Comparison of ENCODE assay signal across 8 cellular contexts in the genomic region with DNA sequence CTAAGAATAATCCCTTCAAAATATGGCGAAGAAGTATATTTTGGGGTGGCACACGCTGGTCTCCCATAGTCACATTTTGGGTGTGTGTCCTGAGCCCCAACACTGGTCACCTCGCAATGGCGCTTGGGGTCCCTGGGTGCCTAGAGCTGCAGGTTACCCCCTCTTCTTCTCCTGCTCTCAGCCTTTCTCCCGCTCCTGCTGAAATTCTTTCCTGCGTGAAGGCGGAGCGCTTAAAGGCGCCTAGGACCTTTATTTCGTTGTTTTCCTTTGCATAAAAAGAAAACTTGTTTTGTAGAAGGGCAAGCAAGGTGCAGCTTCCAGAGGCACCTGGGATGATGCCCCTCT. TPM values are rescaled to one million over a fixed set of nuclear protein-coding genes. Genes with fewer than 3 reads are reported as not detected.
DNase-seq lines count a peak whose midpoint lies in the region; ATAC-seq and TF ChIP-seq lines count a peak whose summit lies in the region.

No MANE protein-coding gene starts in this region.

- H3K27me3 Mint-ChIP-seq in IgD-negative memory B cell = no peaks in the 10 kb centered on the region
- H3K27me3 Mint-ChIP-seq in nephron (ENCODE audit: low read depth) = peaks cover 81% of the 10 kb centered on the region

- TF ChIP-seq CTCF in BJ (IDR thresholded peaks at IDR 0.05; ENCODE audit: insufficient read depth, low read depth, low read length) (no peak), choroid plexus epithelial cell (conservative IDR thresholded peaks at IDR 0.05; ENCODE audit: low read depth, low read length) (no peak), nephron (IDR thresholded peaks at IDR 0.05; ENCODE audit: unreplicated experiment in 3 of 3) (no peak)

- peak overlapping the region; percentile 52 for H3K4me3 ChIP-seq in BJ (ENCODE audit: low read depth, low read length)
- peak overlapping the region; percentile 61 for H3K4me3 ChIP-seq in choroid plexus epithelial cell (ENCODE audit: low read depth, low read length)

- no peaks in the 10 kb centered on the region for H3K36me3 ChIP-seq in BJ (ENCODE audit: control insufficient read depth, insufficient read depth, low read length)

- POLR2A ChIA-PET in BJ (lab: Charles Lee) = no interaction called here

- no peak for DNase-seq in BJ (ENCODE audit: low read depth)
- no peak for DNase-seq in choroid plexus epithelial cell (ENCODE audit: low read depth)
- no peak for DNase-seq in HK-2 (ENCODE audit: unreplicated experiment)
- DNase-seq in SK-N-DZ (ENCODE audit: low spot score) = no peak

- H3K4me1 Mint-ChIP-seq in IgD-negative memory B cell (peaks cover 29 to 38% (median 38%) of the 10 kb centered on the region in 3 donors), nephron (peaks cover 13% of the 10 kb centered on the region)

- H3K4me3 Mint-ChIP-seq in IgD-negative memory B cell = peak overlapping the region; percentile 98 to 100 (median 100)
- H3K4me3 Mint-ChIP-seq in nephron = peak overlapping the region; percentile 84 to 89 (median 88)

- CTCF ChIA-PET in BJ (lab: Yijun Ruan, JAX) = interaction anchor here (1.1 to 1.7 kb wide), 2 partner anchors 17 to 25 kb away, joined by 5 read pairs; no protein-coding TSS in a partner anchor

- H3K27me3 ChIP-seq in BJ (ENCODE audit: control insufficient read depth, insufficient read depth, low read length) = no peaks in the 10 kb centered on the region; the same call in 1 of the 2 replicates

- H3K9me3 Mint-ChIP-seq in IgD-negative memory B cell (no peaks in the 10 kb centered on the region), nephron (no peaks in the 10 kb centered on the region)

- H3K27ac Mint-ChIP-seq in IgD-negative memory B cell (peak overlapping the region; percentile 89 to 99 (median 97)), nephron (no peak overlapping the region)

- ATAC-seq in HG03469 (IDR thresholded peaks at IDR 0.05; ENCODE audit: unreplicated experiment) (no peak), HG03378 (IDR thresholded peaks at IDR 0.05; ENCODE audit: unreplicated experiment) (no peak)

- peaks cover 6% of the 10 kb centered on the region for H3K36me3 Mint-ChIP-seq in IgD-negative memory B cell
- H3K36me3 Mint-ChIP-seq in nephron (ENCODE audit: low read depth) = no peaks in the 10 kb centered on the region

RNA-seq across cellular contexts. Expression of a gene that starts 0.3 kb away (rescaled TPM):
- 5.8 and 9.2 TPM in 2 replicates for polyA plus RNA-seq in BJ (2011; rRNA removed)
- polyA minus RNA-seq in BJ (2011; rRNA and poly(A)+ RNA removed) = 14.9 and 15.5 TPM in 2 replicates
- 82.6 TPM for polyA plus RNA-seq in IgD-negative memory B cell
- polyA plus RNA-seq in SK-N-DZ (2014; cell fraction: cytosol; rRNA removed) = 0.46 and 0.52 TPM in 2 replicates
- polyA plus RNA-seq in SK-N-DZ (2014; cell fraction: nucleus; rRNA removed) = 0.39 and 0.45 TPM in 2 replicates

Comparison
In these comparisons a context has a peak if more than half of its experiments do, and no peak if none do; other contexts are left out.
1. H3K27ac Mint-ChIP-seq: peak in IgD-negative memory B cell (3 of 3); none in nephron (0 of 3).